In the genomic region with DNA sequence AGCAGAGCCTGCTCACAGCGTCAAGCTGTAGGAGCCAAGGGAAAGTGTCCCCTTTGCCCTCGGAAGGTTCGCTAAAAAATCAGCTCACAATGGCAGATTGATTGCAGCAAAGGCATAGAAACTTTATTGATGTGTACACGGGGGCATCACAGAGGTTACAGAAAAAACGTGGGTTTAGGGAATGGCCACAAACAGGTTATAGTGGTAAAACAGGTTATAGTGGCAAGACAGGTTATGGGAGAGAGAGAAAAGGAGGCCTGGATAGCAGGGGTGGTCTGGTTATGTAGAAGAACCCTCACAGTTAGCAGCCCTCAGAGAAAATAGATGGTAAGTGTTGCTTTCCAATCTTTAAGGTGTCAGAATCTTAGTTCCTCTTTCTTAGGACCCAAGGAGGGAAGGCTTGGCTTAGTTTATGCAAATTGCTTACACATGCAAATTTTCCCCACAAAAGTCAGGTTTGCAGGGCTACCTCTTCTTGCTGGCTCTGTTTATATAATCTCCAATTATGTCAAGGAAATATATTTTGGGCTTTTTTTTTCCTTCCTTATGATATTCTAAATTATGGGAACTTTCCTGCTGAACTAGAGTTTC, we compare ENCODE assay signal across 17 cellular contexts.
DNase-seq lines count a peak whose midpoint lies in the region; ATAC-seq, FAIRE-seq and TF ChIP-seq lines count a peak whose summit lies in the region.
"Had no signal": no experiment of that assay in that cellular context is flagged by ENCODE, and none has a peak within 500 bp of the region (broad histone marks: within the 10 kb centered on the region; RNA-seq: fewer than 3 reads in every experiment).

No MANE protein-coding gene starts in this region.

- no peaks in the 10 kb centered on the region for H3K9me3 ChIP-seq in A549
- peaks cover 0 to 4% (median 0%) of the 10 kb centered on the region in 4 donors for H3K9me3 ChIP-seq in upper lobe of left lung
- H3K9me3 ChIP-seq: upper lobe of right lung had no signal

- POLR2A ChIA-PET in A549 (lab: Yijun Ruan, JAX) = no interaction called here

- no peak overlapping the region for H3K4me3 ChIP-seq in A549
- H3K4me3 ChIP-seq in upper lobe of left lung = no peak overlapping the region
- H3K4me3 ChIP-seq: upper lobe of right lung had no signal

- CTCF ChIA-PET in A549 (lab: Yijun Ruan, JAX) = interaction anchor here (0.6 kb wide), 1 partner anchor 299 kb away, joined by 3 read pairs; no protein-coding TSS in a partner anchor

- no peak for TF ChIP-seq POLR2A in A549 (IDR thresholded peaks at IDR 0.05; ENCODE audit: low read length)
- TF ChIP-seq POLR2A in upper lobe of left lung (IDR thresholded peaks at IDR 0.05) = no peak

- H3K4me1 Mint-ChIP-seq in activated T-helper 1 cell treated with anti-CD3 and anti-CD28 coated beads, Interleukin-12 subunit alpha, Interleukin-12 subunit beta, Interleukin-2, Interleukin-4 antibody, amounts not matched to agents 30 ng/mL and 10 ng/mL and 1 ng/mL, durations not matched to agents 14 hours and 24 hours and 36 hours (ENCODE audit: low read depth) = no peaks in the 10 kb centered on the region
- H3K4me1 Mint-ChIP-seq in T-helper 2 cell treated with Interferon-gamma antibody and Interleukin-4, amounts not matched to agents 5 μg/mL and 100 μg/mL, for 36 hours (ENCODE audit: low read depth) = no peaks in the 10 kb centered on the region

- no peak for TF ChIP-seq RAD21 in A549 (conservative IDR thresholded peaks at IDR 0.05 in 1 of 2, IDR thresholded peaks at IDR 0.05 in 1 of 2)

- 3% methylated on average over 5 of the region's 5 CpGs for WGBS in A549 (ENCODE audit: missing lambda C conversion rate)
- 44 to 48% methylated on average over 5 of the region's 5 CpGs for WGBS in upper lobe of left lung, 2 donors

- H3K36me3 ChIP-seq in upper lobe of left lung = no peaks in the 10 kb centered on the region
- H3K36me3 ChIP-seq: upper lobe of right lung had no signal

- TF ChIP-seq EP300 in A549 (IDR thresholded peaks at IDR 0.05) (no peak), upper lobe of left lung (IDR thresholded peaks at IDR 0.05) (no peak)

- H3K36me3 Mint-ChIP-seq in activated T-helper 1 cell treated with anti-CD3 and anti-CD28 coated beads, Interleukin-12 subunit alpha, Interleukin-12 subunit beta, Interleukin-2, Interleukin-4 antibody, amounts not matched to agents 30 ng/mL and 10 ng/mL and 1 ng/mL, durations not matched to agents 14 hours and 24 hours and 36 hours (ENCODE audit: low read depth) = no peaks in the 10 kb centered on the region
- no peaks in the 10 kb centered on the region for H3K36me3 Mint-ChIP-seq in T-helper 2 cell treated with Interferon-gamma antibody and Interleukin-4, amounts not matched to agents 5 μg/mL and 100 μg/mL, for 36 hours (ENCODE audit: low read depth)
- H3K36me3 Mint-ChIP-seq: activated naive CD8-positive, alpha-beta T cell had no signal

- H3K9me3 Mint-ChIP-seq in activated T-helper 1 cell treated with anti-CD3 and anti-CD28 coated beads, Interleukin-12 subunit alpha, Interleukin-12 subunit beta, Interleukin-2, Interleukin-4 antibody, amounts not matched to agents 30 ng/mL and 10 ng/mL and 1 ng/mL, durations not matched to agents 14 hours and 24 hours and 36 hours = no peaks in the 10 kb centered on the region
- H3K9me3 Mint-ChIP-seq in T-helper 2 cell treated with Interferon-gamma antibody and Interleukin-4, amounts not matched to agents 5 μg/mL and 100 μg/mL, for 36 hours = no peaks in the 10 kb centered on the region

- ATAC-seq in A549 = no peak
- peak; percentile 58 for ATAC-seq in HG02610 (IDR thresholded peaks at IDR 0.05; ENCODE audit: unreplicated experiment)
- peak; percentile 88 for ATAC-seq in HG03520 (IDR thresholded peaks at IDR 0.05; ENCODE audit: unreplicated experiment)
- ATAC-seq in upper lobe of left lung (ENCODE audit: low FRiP score in 2 of 2) = no peak
- ATAC-seq: upper lobe of right lung had no signal

- H3K27ac ChIP-seq in A549 = no peak overlapping the region
- no peak overlapping the region for H3K27ac ChIP-seq in upper lobe of left lung
- H3K27ac ChIP-seq: upper lobe of right lung, VCaP had no signal

- H3K27ac Mint-ChIP-seq in activated T-helper 1 cell treated with anti-CD3 and anti-CD28 coated beads, Interleukin-12 subunit alpha, Interleukin-12 subunit beta, Interleukin-2, Interleukin-4 antibody, amounts not matched to agents 30 ng/mL and 10 ng/mL and 1 ng/mL, durations not matched to agents 14 hours and 24 hours and 36 hours = no peak overlapping the region
- H3K27ac Mint-ChIP-seq in T-helper 2 cell treated with Interferon-gamma antibody and Interleukin-4, amounts not matched to agents 5 μg/mL and 100 μg/mL, for 36 hours = no peak overlapping the region
- H3K27ac Mint-ChIP-seq: activated naive CD8-positive, alpha-beta T cell had no signal

- DNase-seq in A549 (ENCODE audit: low read depth in 1 of 2, low spot score in 1 of 2) (no peak), GM19240 (ENCODE audit: insufficient read length, low spot score) (peak; percentile 7), mesenteric fat pad (ENCODE audit: low spot score) (no peak), upper lobe of left lung (no peak)
- no peak for DNase-seq in activated T-helper 1 cell treated with anti-CD3 and anti-CD28 coated beads, Interleukin-12 subunit alpha, Interleukin-12 subunit beta, Interleukin-2, Interleukin-4 antibody, amounts not matched to agents 30 ng/mL and 10 ng/mL and 1 ng/mL, durations not matched to agents 14 hours and 24 hours and 36 hours (ENCODE audit: low spot score)
- DNase-seq in T-helper 2 cell treated with Interferon-gamma antibody and Interleukin-4, amounts not matched to agents 5 μg/mL and 100 μg/mL, for 36 hours (ENCODE audit: low spot score) = no peak
- DNase-seq: HCEC 1CT, mesenchymal stem cell, NCI-H510A treated with DMSO at 0.1 percent for 48 hours, SHP77 treated with DMSO at 0.1 percent for 48 hours, small intestine, upper lobe of right lung had no signal

- no peak overlapping the region for H3K4me2 ChIP-seq in A549

- no peak for FAIRE-seq in A549 (lab: Jason Lieb, UNC)
- FAIRE-seq: A204.1, small intestine had no signal

- TF ChIP-seq CTCF in A549 (IDR thresholded peaks at IDR 0.05) = no peak
- TF ChIP-seq CTCF in upper lobe of left lung (IDR thresholded peaks at IDR 0.05) = no peak

- H3K27me3 ChIP-seq in upper lobe of left lung = no peaks in the 10 kb centered on the region
- H3K27me3 ChIP-seq: upper lobe of right lung had no signal

- H3K4me1 ChIP-seq in A549 = no peaks in the 10 kb centered on the region
- no peaks in the 10 kb centered on the region for H3K4me1 ChIP-seq in upper lobe of left lung
- H3K4me1 ChIP-seq: upper lobe of right lung had no signal

- intact Hi-C loops in activated T-helper 1 cell treated with anti-CD3 and anti-CD28 coated beads, Interleukin-12 subunit alpha, Interleukin-12 subunit beta, Interleukin-2, Interleukin-4 antibody, amounts not matched to agents 30 ng/mL and 10 ng/mL and 1 ng/mL, durations not matched to agents 14 hours and 24 hours and 36 hours (cut with micrococcal nuclease) = no loop called here

- no peak overlapping the region for H3K4me3 Mint-ChIP-seq in activated T-helper 1 cell treated with anti-CD3 and anti-CD28 coated beads, Interleukin-12 subunit alpha, Interleukin-12 subunit beta, Interleukin-2, Interleukin-4 antibody, amounts not matched to agents 30 ng/mL and 10 ng/mL and 1 ng/mL, durations not matched to agents 14 hours and 24 hours and 36 hours
- no peak overlapping the region for H3K4me3 Mint-ChIP-seq in T-helper 2 cell treated with Interferon-gamma antibody and Interleukin-4, amounts not matched to agents 5 μg/mL and 100 μg/mL, for 36 hours
- H3K4me3 Mint-ChIP-seq: activated naive CD8-positive, alpha-beta T cell had no signal

- no peaks in the 10 kb centered on the region for H3K27me3 Mint-ChIP-seq in activated T-helper 1 cell treated with anti-CD3 and anti-CD28 coated beads, Interleukin-12 subunit alpha, Interleukin-12 subunit beta, Interleukin-2, Interleukin-4 antibody, amounts not matched to agents 30 ng/mL and 10 ng/mL and 1 ng/mL, durations not matched to agents 14 hours and 24 hours and 36 hours (ENCODE audit: insufficient read depth)
- no peaks in the 10 kb centered on the region for H3K27me3 Mint-ChIP-seq in T-helper 2 cell treated with Interferon-gamma antibody and Interleukin-4, amounts not matched to agents 5 μg/mL and 100 μg/mL, for 36 hours (ENCODE audit: low read depth)

TF ChIP-seq in A549, 52 proteins besides CTCF, POLR2A, EP300 and RAD21:
- TF ChIP-seq MAFK (IDR thresholded peaks at IDR 0.05; ENCODE audit: partially characterized antibody) (peak; percentile 9), MAZ (IDR thresholded peaks at IDR 0.05; ENCODE audit: borderline replicate concordance, low read depth, low read length) (no peak)
TF ChIP-seq in A549: peak in this region for 1.

Comparison
In these comparisons a context has a peak if more than half of its experiments do, and no peak if none do; other contexts are left out.
1. ATAC-seq: peak in HG02610 (single experiment) and HG03520 (single experiment); none in A549 (0 of 2) and upper lobe of left lung (0 of 2).